In genomic region chr12:43776498-43776897, GRCh38 we compare ENCODE assay signal across 8 cellular contexts. TPM values are rescaled to one million over a fixed set of nuclear protein-coding genes. Genes with fewer than 3 reads are reported as not detected.
A peak's percentile ranks its signal among the peaks of the same experiment; 100 is the strongest.
DNase-seq lines count a peak whose midpoint lies in the region; ATAC-seq lines count a peak whose summit lies in the region.

No MANE protein-coding gene starts in this region.

- DNase-seq in NOMO-1 treated with DMSO at 0.1 percent for 48 hours (lab: John Stamatoyannopoulos, UW; ENCODE audit: unreplicated experiment) (peak; percentile 18), NOMO-1 treated with dmso at 0.1 percent for 144 hours (lab: John Stamatoyannopoulos, UW; ENCODE audit: unreplicated experiment) (no peak), HPDE6-E6E7 (ENCODE audit: extremely low spot score) (peak; percentile 12), T-helper 17 cell (no peak), kidney tubule cell (ENCODE audit: low spot score) (peak; percentile 15), DMS153 (lab: John Stamatoyannopoulos, UW) (no peak), amniotic stem cell (lab: John Stamatoyannopoulos, UW) (no peak)

- no peak overlapping the region for H3K4me3 Mint-ChIP-seq in T-helper 17 cell

- H3K27me3 Mint-ChIP-seq in T-helper 17 cell, result no peaks in the 10 kb centered on the region

- H3K4me1 Mint-ChIP-seq in T-helper 17 cell, result peaks cover 2% of the 10 kb centered on the region

- peaks cover 2% of the 10 kb centered on the region for H3K36me3 Mint-ChIP-seq in T-helper 17 cell (ENCODE audit: low read depth)

- H3K27ac Mint-ChIP-seq in T-helper 17 cell, result no peak overlapping the region

- no peaks in the 10 kb centered on the region for H3K9me3 ChIP-seq in T-helper 17 cell (ENCODE audit: control insufficient read depth, low read length, poor library complexity, severe bottlenecking)

- peak; percentile 77 for ATAC-seq in T-helper 17 cell
- no peak for ATAC-seq in GM18517 (IDR thresholded peaks at IDR 0.05; ENCODE audit: unreplicated experiment)

RNA-seq across cellular contexts. Expression of gene IRAK4, which starts 17.7 kb away (rescaled TPM):
- 10 to 100 TPM; 44.5 to 53.6 TPM for total RNA-seq in T-helper 17 cell

RNA-seq across cellular contexts. Expression of gene PUS7L, which starts 17.9 kb away (rescaled TPM):
- total RNA-seq in T-helper 17 cell, result 10 to 100 TPM; 10.7 to 16.8 TPM

RNA-seq across cellular contexts. Expression of gene TWF1, which starts 29.6 kb away (rescaled TPM):
- total RNA-seq in T-helper 17 cell, result 10 to 100 TPM; 46.4 to 60.7 TPM

RNA-seq across cellular contexts. Expression of gene TMEM117, which starts 59.4 kb away (rescaled TPM):
- total RNA-seq in T-helper 17 cell, result 1 to 10 TPM; 5.8 to 6.5 TPM

Comparison
In these comparisons a context has a peak if more than half of its experiments do, and no peak if none do; other contexts are left out.
1. DNase-seq: peak in NOMO-1 treated with DMSO at 0.1 percent for 48 hours (single experiment), HPDE6-E6E7 (single experiment) and kidney tubule cell (single experiment); none in NOMO-1 treated with dmso at 0.1 percent for 144 hours (single experiment), T-helper 17 cell (0 of 3), DMS153 (single experiment) and amniotic stem cell (single experiment).